In the genomic region with DNA sequence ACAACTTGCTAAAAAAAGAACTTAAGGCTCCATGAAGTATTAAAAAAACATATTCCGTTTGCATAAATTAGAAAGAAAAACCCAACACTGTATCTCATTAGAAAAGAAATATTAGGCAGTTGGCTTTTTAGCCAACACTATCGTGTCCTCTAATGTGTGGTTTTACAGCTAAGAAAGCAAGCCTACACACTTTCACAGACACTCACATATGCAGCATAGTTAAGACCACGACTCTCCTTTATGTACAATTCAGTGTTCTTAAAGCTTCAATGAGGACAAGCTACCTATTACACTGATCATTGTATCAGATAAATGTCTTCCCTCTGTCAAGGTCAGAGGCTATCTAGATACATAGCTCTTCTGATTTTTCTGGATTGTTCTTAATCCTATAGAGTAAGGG, we compare ENCODE assay signal across 19 cellular contexts.
DNase-seq lines count a peak whose midpoint lies in the region; ATAC-seq and TF ChIP-seq lines count a peak whose summit lies in the region.
"Had no signal": no experiment of that assay in that cellular context is flagged by ENCODE, and none has a peak within 500 bp of the region (broad histone marks: within the 10 kb centered on the region; RNA-seq: fewer than 3 reads in every experiment).

No MANE protein-coding gene starts in this region.

- no peak overlapping the region for H3K4me3 Mint-ChIP-seq in activated CD4-positive, alpha-beta T cell treated with anti-CD3 and anti-CD28 coated beads, Interleukin-2, amount 10 ng/mL, durations not matched to agents 24 days and 14 days
- no peak overlapping the region for H3K4me3 Mint-ChIP-seq in activated naive CD8-positive, alpha-beta T cell treated with anti-CD3 and anti-CD28 coated beads for 36 hours
- no peak overlapping the region for H3K4me3 Mint-ChIP-seq in nephron progenitor cell
- H3K4me3 Mint-ChIP-seq: activated CD4-positive, alpha-beta T cell treated with anti-CD3 and anti-CD28 coated beads, Interleukin-2, amount 10 ng/mL, durations not matched to agents 7 days and 5 days; GM23338 had no signal

- intact Hi-C loops in activated CD4-positive, alpha-beta T cell treated with anti-CD3 and anti-CD28 coated beads, Interleukin-2, amount 10 ng/mL, durations not matched to agents 24 days and 14 days (cut with micrococcal nuclease) = no loop called here

- H3K9me3 Mint-ChIP-seq in activated CD4-positive, alpha-beta T cell treated with anti-CD3 and anti-CD28 coated beads, Interleukin-2, amount 10 ng/mL, durations not matched to agents 24 days and 14 days = no peaks in the 10 kb centered on the region
- H3K9me3 Mint-ChIP-seq in activated naive CD8-positive, alpha-beta T cell treated with anti-CD3 and anti-CD28 coated beads for 36 hours = no peaks in the 10 kb centered on the region
- H3K9me3 Mint-ChIP-seq in nephron progenitor cell = no peaks in the 10 kb centered on the region
- H3K9me3 Mint-ChIP-seq: activated CD4-positive, alpha-beta T cell treated with anti-CD3 and anti-CD28 coated beads, Interleukin-2, amount 10 ng/mL, durations not matched to agents 7 days and 5 days; GM23338 had no signal

- TF ChIP-seq CTCF in nephron progenitor cell (IDR thresholded peaks at IDR 0.05) = no peak
- no peak for TF ChIP-seq CTCF in omental fat pad (IDR thresholded peaks at IDR 0.05)

- peak overlapping the region; percentile 51 for H3K27ac Mint-ChIP-seq in activated CD4-positive, alpha-beta T cell treated with anti-CD3 and anti-CD28 coated beads, Interleukin-2, amount 10 ng/mL, durations not matched to agents 24 days and 14 days
- peak overlapping the region; percentile 64 for H3K27ac Mint-ChIP-seq in activated naive CD8-positive, alpha-beta T cell treated with anti-CD3 and anti-CD28 coated beads for 36 hours
- peak overlapping the region; percentile 41 for H3K27ac Mint-ChIP-seq in nephron progenitor cell
- H3K27ac Mint-ChIP-seq: activated CD4-positive, alpha-beta T cell treated with anti-CD3 and anti-CD28 coated beads, Interleukin-2, amount 10 ng/mL, durations not matched to agents 7 days and 5 days; GM23338 had no signal

- peaks cover 16% of the 10 kb centered on the region for H3K4me1 Mint-ChIP-seq in activated CD4-positive, alpha-beta T cell treated with anti-CD3 and anti-CD28 coated beads, Interleukin-2, amount 10 ng/mL, durations not matched to agents 24 days and 14 days
- peaks cover 27% of the 10 kb centered on the region for H3K4me1 Mint-ChIP-seq in activated naive CD8-positive, alpha-beta T cell treated with anti-CD3 and anti-CD28 coated beads for 36 hours
- H3K4me1 Mint-ChIP-seq in nephron progenitor cell = peaks cover 5% of the 10 kb centered on the region

- peaks cover 53% of the 10 kb centered on the region for H3K36me3 Mint-ChIP-seq in activated CD4-positive, alpha-beta T cell treated with anti-CD3 and anti-CD28 coated beads, Interleukin-2, amount 10 ng/mL, durations not matched to agents 24 days and 14 days (ENCODE audit: low read depth)
- H3K36me3 Mint-ChIP-seq in activated naive CD8-positive, alpha-beta T cell treated with anti-CD3 and anti-CD28 coated beads for 36 hours = peaks cover 15% of the 10 kb centered on the region
- peaks cover 43% of the 10 kb centered on the region for H3K36me3 Mint-ChIP-seq in nephron progenitor cell (ENCODE audit: low read depth)

- ATAC-seq in HG02642 (IDR thresholded peaks at IDR 0.05; ENCODE audit: poor library complexity, unreplicated experiment) (peak; percentile 47), omental fat pad (ENCODE audit: low FRiP score) (no peak)
- ATAC-seq: gastrocnemius medialis, GM23338, left ventricle myocardium superior, SK-N-SH treated with all-trans-retinoic acid at 6 μM for 48 hours had no signal

- no peaks in the 10 kb centered on the region for H3K27me3 Mint-ChIP-seq in activated CD4-positive, alpha-beta T cell treated with anti-CD3 and anti-CD28 coated beads, Interleukin-2, amount 10 ng/mL, durations not matched to agents 24 days and 14 days
- H3K27me3 Mint-ChIP-seq in activated naive CD8-positive, alpha-beta T cell treated with anti-CD3 and anti-CD28 coated beads for 36 hours = no peaks in the 10 kb centered on the region
- no peaks in the 10 kb centered on the region for H3K27me3 Mint-ChIP-seq in nephron progenitor cell (ENCODE audit: low read depth, poor library complexity)
- H3K27me3 Mint-ChIP-seq: activated CD4-positive, alpha-beta T cell treated with anti-CD3 and anti-CD28 coated beads, Interleukin-2, amount 10 ng/mL, durations not matched to agents 7 days and 5 days had no signal

- no peak for DNase-seq in activated CD4-positive, alpha-beta T cell treated with anti-CD3 and anti-CD28 coated beads, Interleukin-2, amount 10 ng/mL, durations not matched to agents 24 days and 14 days
- no peak for DNase-seq in activated CD4-positive, alpha-beta T cell treated with anti-CD3 and anti-CD28 coated beads for 1 hour
- no peak for DNase-seq in activated naive CD8-positive, alpha-beta T cell treated with anti-CD3 and anti-CD28 coated beads for 36 hours
- no peak for DNase-seq in nephron progenitor cell
- DNase-seq in omental fat pad (ENCODE audit: low spot score) = no peak
- no peak for DNase-seq in H4 (ENCODE audit: low spot score)
- DNase-seq in stimulated activated CD4-positive, alpha-beta T cell treated with anti-CD3 and anti-CD28 coated beads, Interleukin-2, amount 100 ng/mL, for 24 hours = no peak
- DNase-seq: 8988T; activated CD4-positive, alpha-beta T cell treated with anti-CD3 and anti-CD28 coated beads, Interleukin-2, amount 10 ng/mL, durations not matched to agents 7 days and 5 days; C1 segment of cervical spinal cord; colonic mucosa; gastrocnemius medialis; left ventricle myocardium superior; NCI-H774; stimulated activated CD4-positive, alpha-beta T cell treated with anti-CD3 and anti-CD28 coated beads, Interleukin-12 subunit alpha, Interleukin-12 subunit beta, amount 100 ng/mL, for 4 hours; stomach had no signal
